In the genomic region with DNA sequence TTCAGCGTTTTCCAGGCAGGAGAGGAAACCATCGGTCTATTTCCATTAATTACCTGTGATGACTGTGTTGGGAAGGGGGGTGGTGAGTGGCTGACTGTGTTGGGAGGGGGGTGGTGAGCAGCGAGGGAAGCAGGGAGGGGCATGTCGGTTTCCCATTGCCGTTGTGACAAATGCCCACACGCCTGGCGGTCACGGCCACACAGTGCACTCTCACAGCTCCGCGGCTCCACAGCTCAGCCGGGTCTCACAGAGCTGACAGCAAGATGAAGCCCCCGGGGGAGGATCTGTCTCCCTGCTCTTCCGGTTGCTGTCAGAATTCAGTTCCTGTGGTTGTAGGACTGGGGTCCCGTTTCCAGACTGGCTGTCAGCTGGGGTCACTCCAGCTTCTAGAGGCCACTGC, we compare ENCODE assay signal across 20 cellular contexts. TPM values are rescaled to one million over a fixed set of nuclear protein-coding genes. Genes with fewer than 3 reads are reported as not detected.
A peak's percentile ranks its signal among the peaks of the same experiment; 100 is the strongest.
DNase-seq lines count a peak whose midpoint lies in the region; ATAC-seq and TF ChIP-seq lines count a peak whose summit lies in the region.
"Had no signal": no experiment of that assay in that cellular context is flagged by ENCODE, and none has a peak within 500 bp of the region (broad histone marks: within the 10 kb centered on the region; RNA-seq: fewer than 3 reads in every experiment).

No MANE protein-coding gene starts in this region.

- H3K79me2 ChIP-seq in osteoblast (ENCODE audit: insufficient read depth, low read length), result no peaks in the 10 kb centered on the region

- no peak overlapping the region for H3K4me3 ChIP-seq in BLaER1 treated with 17β-estradiol and CSF1 and Interleukin-3, amounts not matched to agents 10 nM and 100 nM
- H3K4me3 ChIP-seq in GM12875 (ENCODE audit: low read depth, low read length) (no peak overlapping the region), osteoblast (ENCODE audit: insufficient read depth, low read length) (no peak overlapping the region), lower lobe of right lung (no peak overlapping the region)
- H3K4me3 ChIP-seq: HAP-1, MG63 had no signal

- no peaks in the 10 kb centered on the region for H3K9me3 Mint-ChIP-seq in glutamatergic neuron (ENCODE audit: unreplicated experiment)

- no peak for ATAC-seq in lower lobe of right lung

- TF ChIP-seq CTCF in GM12875 (IDR thresholded peaks at IDR 0.05; ENCODE audit: borderline replicate concordance, insufficient read depth, low read depth, low read length) (0 out of 2 replicates have a peak, but pooled peaks have one; percentile 7), glutamatergic neuron (IDR thresholded peaks at IDR 0.05; ENCODE audit: partially characterized antibody, unreplicated experiment) (no peak), osteoblast (IDR thresholded peaks at IDR 0.05; ENCODE audit: extremely low read depth, low read depth, low read length) (no peak), lower lobe of right lung (IDR thresholded peaks at IDR 0.05) (no peak)

- H3K4me2 ChIP-seq in BLaER1 treated with 17β-estradiol and CSF1 and Interleukin-3, amounts not matched to agents 10 nM and 100 nM, result peak overlapping the region; percentile 69 to 98 (median 92)
- H3K4me2 ChIP-seq in osteoblast (ENCODE audit: insufficient read depth, low read length), result no peak overlapping the region

- peaks cover 58 to 100% (median 96%) of the 10 kb centered on the region in 10 experiments for H3K4me1 ChIP-seq in BLaER1 treated with 17β-estradiol and CSF1 and Interleukin-3, amounts not matched to agents 10 nM and 100 nM
- H3K4me1 ChIP-seq in osteoblast (ENCODE audit: insufficient read depth, low read length) (no peaks in the 10 kb centered on the region), lower lobe of right lung (no peaks in the 10 kb centered on the region)
- H3K4me1 ChIP-seq: Caco-2, HAP-1 had no signal

- H4K20me1 ChIP-seq in BLaER1 treated with 17β-estradiol and CSF1 and Interleukin-3, amounts not matched to agents 10 nM and 100 nM, result peaks cover 0 to 7% (median 0%) of the 10 kb centered on the region in 11 experiments; a peak in 1 of 22 replicates
- H4K20me1 ChIP-seq in osteoblast (ENCODE audit: insufficient read depth, low read length), result no peaks in the 10 kb centered on the region

- peaks cover 0 to 13% (median 9%) of the 10 kb centered on the region in 11 experiments; a peak in 16 of 22 replicates for H3K9me3 ChIP-seq in BLaER1 treated with 17β-estradiol and CSF1 and Interleukin-3, amounts not matched to agents 10 nM and 100 nM (replicated peaks in 1 of 11)
- H3K9me3 ChIP-seq in osteoblast (ENCODE audit: low read depth, low read length), result no peaks in the 10 kb centered on the region
- H3K9me3 ChIP-seq in lower lobe of right lung, result no peaks in the 10 kb centered on the region
- H3K9me3 ChIP-seq: Caco-2, HAP-1, MG63 had no signal

- DNase-seq in glutamatergic neuron (peak; percentile 24), osteoblast (ENCODE audit: insufficient read length, low spot score, missing footprints) (peak; percentile 17), NCI-H446 treated with DMSO at 0.1 percent for 48 hours (lab: John Stamatoyannopoulos, UW) (no peak), lower lobe of right lung (no peak), posterior cingulate gyrus (no peak)
- DNase-seq: ACHN; AML-193; Caco-2; CD4-positive, CD25-positive, alpha-beta regulatory T cell; MG63; NCI-H1092; NCI-H146; NCI-H2081; NCI-H510A; NCI-H774; RPMI8226; SIG-M5 had no signal

- H3K27me3 Mint-ChIP-seq in glutamatergic neuron (ENCODE audit: unreplicated experiment), result no peaks in the 10 kb centered on the region

- peaks cover 3% of the 10 kb centered on the region for H3K4me1 Mint-ChIP-seq in glutamatergic neuron (ENCODE audit: low read depth, unreplicated experiment)

- H3K27ac Mint-ChIP-seq in glutamatergic neuron (ENCODE audit: unreplicated experiment), result peak overlapping the region; percentile 68

- H3K27ac ChIP-seq in BLaER1 treated with 17β-estradiol and CSF1 and Interleukin-3, amounts not matched to agents 10 nM and 100 nM, result peak overlapping the region in 5 of 11 experiments; percentile 23 to 70 (median 43); a peak in 6 of 22 replicates
- H3K27ac ChIP-seq in osteoblast (ENCODE audit: low read depth, low read length) (no peak overlapping the region), lower lobe of right lung (no peak overlapping the region)

- no peaks in the 10 kb centered on the region; a peak in 1 of 22 replicates for H3K36me3 ChIP-seq in BLaER1 treated with 17β-estradiol and CSF1 and Interleukin-3, amounts not matched to agents 10 nM and 100 nM
- no peaks in the 10 kb centered on the region for H3K36me3 ChIP-seq in osteoblast (ENCODE audit: insufficient read depth, low read length)
- H3K36me3 ChIP-seq in lower lobe of right lung, result peaks cover 13% of the 10 kb centered on the region
- H3K36me3 ChIP-seq: HAP-1, MG63 had no signal

- no peak overlapping the region for H2AFZ ChIP-seq in osteoblast (ENCODE audit: low read length)

- H3K9ac ChIP-seq in BLaER1 treated with 17β-estradiol and CSF1 and Interleukin-3, amounts not matched to agents 10 nM and 100 nM, result peak overlapping the region in 5 of 11 experiments; percentile 26 to 61 (median 34); a peak in 6 of 22 replicates

- no peak overlapping the region for H3K4me3 Mint-ChIP-seq in glutamatergic neuron (ENCODE audit: unreplicated experiment)
- H3K4me3 Mint-ChIP-seq: CD4-positive, CD25-positive, alpha-beta regulatory T cell had no signal

- H3K36me3 Mint-ChIP-seq in glutamatergic neuron (ENCODE audit: unreplicated experiment), result peaks cover 19% of the 10 kb centered on the region
- H3K36me3 Mint-ChIP-seq: CD4-positive, CD25-positive, alpha-beta regulatory T cell had no signal

- intact Hi-C loops in lower lobe of right lung (cut with DNase I), result no loop called here
- intact Hi-C loops in posterior cingulate gyrus (cut with DNase I), result no loop called here

- peaks cover 0 to 42% (median 0%) of the 10 kb centered on the region in 11 experiments; a peak in 5 of 22 replicates for H3K27me3 ChIP-seq in BLaER1 treated with 17β-estradiol and CSF1 and Interleukin-3, amounts not matched to agents 10 nM and 100 nM
- H3K27me3 ChIP-seq in osteoblast (ENCODE audit: insufficient read depth, low read length) (peaks cover 5% of the 10 kb centered on the region), lower lobe of right lung (ENCODE audit: low read depth) (peaks cover under 1% of the 10 kb centered on the region)
- H3K27me3 ChIP-seq: MG63 had no signal

RNA-seq across cellular contexts. Expression of a gene that starts 39.0 kb away (rescaled TPM):
- total RNA-seq in glutamatergic neuron (ENCODE audit: unreplicated experiment) (49.8 TPM), osteoblast (63.9 and 73.1 TPM in 2 replicates), lower lobe of right lung (50.4 TPM)

RNA-seq across cellular contexts. Expression of a gene that starts 47.4 kb away (rescaled TPM):
- total RNA-seq in glutamatergic neuron (ENCODE audit: unreplicated experiment), result 1.2 TPM
- under 0.01 and 0.36 TPM in 2 replicates for total RNA-seq in osteoblast
- total RNA-seq in lower lobe of right lung, result 0.24 TPM
- total RNA-seq: Caco-2; CD4-positive, CD25-positive, alpha-beta regulatory T cell had no signal

Comparison
In these comparisons a context has a peak if more than half of its experiments do, and no peak if none do; other contexts are left out.
1. DNase-seq: peak in glutamatergic neuron (single experiment) and osteoblast (single experiment); none in NCI-H446 treated with DMSO at 0.1 percent for 48 hours (single experiment), lower lobe of right lung (single experiment) and posterior cingulate gyrus (0 of 10).